In genomic region chr6:44742828-44743372, GRCh38 we compare ENCODE assay signal across 21 cellular contexts.
"Had no signal": no experiment of that assay in that cellular context is flagged by ENCODE, and none has a peak within 500 bp of the region (broad histone marks: within the 10 kb centered on the region; RNA-seq: fewer than 3 reads in every experiment).

No MANE protein-coding gene starts in this region.

- H3K9me3 ChIP-seq: heart left ventricle, psoas muscle, thoracic aorta had no signal

- H3K4me1 ChIP-seq: psoas muscle had no signal

- H3K27me3 ChIP-seq: cardiac muscle cell, heart left ventricle had no signal

- H3K27ac ChIP-seq: cardiac muscle cell, heart left ventricle, psoas muscle, thoracic aorta had no signal

- H3K36me3 ChIP-seq: cardiac muscle cell, heart left ventricle, thoracic aorta had no signal

- DNase-seq: cerebellar nuclear complex; dermis blood vessel endothelial cell; effector CD4-positive, alpha-beta T cell; heart left ventricle; hypothalamus; left ventricle myocardium superior; occipital lobe; psoas muscle; stimulated activated CD4-positive, alpha-beta T cell treated with anti-CD3 and anti-CD28 coated beads, Interleukin-2, amount 100 ng/mL, for 24 hours; stimulated activated CD4-positive, alpha-beta T cell treated with anti-CD3 and anti-CD28 coated beads, Interleukin-4, amount 100 ng/mL, for 4 hours; stimulated activated naive B cell treated with anti-CD40 and anti-IgM and Interleukin-4, amounts not matched to agents 10 μg/mL and 1 μg/mL and 100 μg/mL, for 72 hours; stimulated activated naive CD8-positive, alpha-beta T cell treated with anti-CD3 and anti-CD28 coated beads, Interleukin-15, amount 100 ng/mL, for 72 hours; substantia nigra; trophoblast cell had no signal

- H3K4me3 ChIP-seq: cardiac muscle cell, heart left ventricle, psoas muscle, thoracic aorta had no signal

- FAIRE-seq: colon, endothelial cell of umbilical vein, frontal cortex, keratinocyte had no signal

- ATAC-seq: heart left ventricle; left ventricle myocardium superior; psoas muscle; sciatic nerve; stimulated activated naive B cell treated with anti-CD40 and anti-IgM and Interleukin-4, amounts not matched to agents 10 μg/mL and 1 μg/mL and 100 μg/mL, for 72 hours; stimulated activated naive CD8-positive, alpha-beta T cell treated with anti-CD3 and anti-CD28 coated beads, Interleukin-15, amount 100 ng/mL, for 72 hours had no signal
